In genomic region chr2:65024149-65024829, GRCh38 we compare ENCODE assay signal across 13 cellular contexts. TPM values are rescaled to one million over a fixed set of nuclear protein-coding genes. Genes with fewer than 3 reads are reported as not detected.
DNase-seq lines count a peak whose midpoint lies in the region; TF ChIP-seq lines count a peak whose summit lies in the region.
"Had no signal": no experiment of that assay in that cellular context is flagged by ENCODE, and none has a peak within 500 bp of the region (broad histone marks: within the 10 kb centered on the region; RNA-seq: fewer than 3 reads in every experiment).

No MANE protein-coding gene starts in this region.

- TF ChIP-seq CTCF in A673 (conservative IDR thresholded peaks at IDR 0.05; ENCODE audit: low read depth, low read length) = no peak

- no peaks in the 10 kb centered on the region for H3K9me3 ChIP-seq in A673 (ENCODE audit: low read depth, low read length, poor library complexity, severe bottlenecking)
- no peaks in the 10 kb centered on the region for H3K9me3 ChIP-seq in SK-N-MC (ENCODE audit: low read depth, low read length)
- H3K9me3 ChIP-seq: vagina had no signal

- no peaks in the 10 kb centered on the region for H3K4me1 Mint-ChIP-seq in activated CD4-positive, alpha-beta memory T cell treated with anti-CD3 and anti-CD28 coated beads for 36 hours (ENCODE audit: low read depth)
- H3K4me1 Mint-ChIP-seq: WTC11 had no signal

- CTCF ChIA-PET in A673 (lab: Charles Lee) = interaction anchor here (0.6 kb wide), 1 partner anchor 70 kb away, joined by 5 read pairs; no protein-coding TSS in a partner anchor
- CTCF ChIA-PET in activated CD4-positive, alpha-beta memory T cell treated with anti-CD3 and anti-CD28 coated beads for 36 hours (lab: Charles Lee) = interaction anchor here (0.8 to 1.2 kb wide), 2 partner anchors 106 to 152 kb away, joined by 3 read pairs; no protein-coding TSS in a partner anchor

- POLR2A ChIA-PET in A673 (lab: Charles Lee; ENCODE audit: low non-redundant PET) = no interaction called here
- POLR2A ChIA-PET in activated CD4-positive, alpha-beta memory T cell treated with anti-CD3 and anti-CD28 coated beads for 36 hours (lab: Charles Lee) = no interaction called here

- H3K4me3 ChIP-seq in A673 (ENCODE audit: low read depth, low read length, poor library complexity, severe bottlenecking) (no peak overlapping the region), SK-N-MC (no peak overlapping the region)
- H3K4me3 ChIP-seq: vagina had no signal

- no peaks in the 10 kb centered on the region for H3K9me3 Mint-ChIP-seq in activated CD4-positive, alpha-beta memory T cell treated with anti-CD3 and anti-CD28 coated beads for 36 hours
- H3K9me3 Mint-ChIP-seq: CD4-positive, alpha-beta memory T cell; WTC11 had no signal

- H3K4me1 ChIP-seq in A673 (ENCODE audit: insufficient read depth, low read length, poor library complexity, severe bottlenecking) = peaks cover 6% of the 10 kb centered on the region
- H3K4me1 ChIP-seq: vagina had no signal

- H3K27me3 ChIP-seq in A673 (replicated peaks; ENCODE audit: insufficient read depth, low read depth, low read length, poor library complexity) = no peaks in the 10 kb centered on the region
- H3K27me3 ChIP-seq: vagina had no signal

- no peak overlapping the region for H3K9ac ChIP-seq in SK-N-MC (ENCODE audit: insufficient read length)
- H3K9ac ChIP-seq: parathyroid adenoma had no signal

- H3K36me3 ChIP-seq in A673 (ENCODE audit: insufficient read depth, low read length, poor library complexity, severe bottlenecking) (peaks cover 32% of the 10 kb centered on the region), SK-N-MC (ENCODE audit: insufficient read depth, low read length) (peaks cover 39% of the 10 kb centered on the region; the same call in 1 of the 2 replicates)
- H3K36me3 ChIP-seq: vagina had no signal

- peaks cover 10% of the 10 kb centered on the region for H3K36me3 Mint-ChIP-seq in activated CD4-positive, alpha-beta memory T cell treated with anti-CD3 and anti-CD28 coated beads for 36 hours

- DNase-seq in A673 (ENCODE audit: low spot score) (peak; percentile 50), GOT3 (lab: John Stamatoyannopoulos, UW) (peak; percentile 25), SK-N-MC (ENCODE audit: low read depth, low spot score) (no peak), fibroblast of the conjunctiva (ENCODE audit: low read depth) (peak; percentile 88), hippocampal formation (lab: John Stamatoyannopoulos, UW) (no peak), NCI-H187 treated with DMSO at 0.1 percent for 48 hours (lab: John Stamatoyannopoulos, UW) (no peak), DMS 273 (lab: John Stamatoyannopoulos, UW; ENCODE audit: unreplicated experiment) (no peak)
- no peak for DNase-seq in activated CD4-positive, alpha-beta memory T cell treated with anti-CD3 and anti-CD28 coated beads for 36 hours
- DNase-seq: CD4-positive, alpha-beta memory T cell; left cardiac atrium had no signal

- no TSS peak for BruUV-seq in A673 (replicated peaks; lab: Mats Ljungman, UMichigan)

- intact Hi-C loops in A673 (cut with micrococcal nuclease; ENCODE audit: unreplicated experiment) = no loop called here
- intact Hi-C loops in activated CD4-positive, alpha-beta memory T cell treated with anti-CD3 and anti-CD28 coated beads for 36 hours (cut with micrococcal nuclease) = no loop called here

- H3K4me3 Mint-ChIP-seq in activated CD4-positive, alpha-beta memory T cell treated with anti-CD3 and anti-CD28 coated beads for 36 hours = no peak overlapping the region
- H3K4me3 Mint-ChIP-seq: CD4-positive, alpha-beta memory T cell; WTC11 had no signal

- H3K27ac ChIP-seq in A673 (ENCODE audit: low read depth, low read length, poor library complexity, severe bottlenecking) = peak overlapping the region; percentile 14
- H3K27ac ChIP-seq in SK-N-MC = peak overlapping the region; percentile 12; the same call in 1 of the 2 replicates
- H3K27ac ChIP-seq: parathyroid adenoma, vagina had no signal

- no peak overlapping the region for H3K27ac Mint-ChIP-seq in activated CD4-positive, alpha-beta memory T cell treated with anti-CD3 and anti-CD28 coated beads for 36 hours
- H3K27ac Mint-ChIP-seq: WTC11 had no signal

- no peaks in the 10 kb centered on the region for H3K27me3 Mint-ChIP-seq in activated CD4-positive, alpha-beta memory T cell treated with anti-CD3 and anti-CD28 coated beads for 36 hours
- H3K27me3 Mint-ChIP-seq: CD4-positive, alpha-beta memory T cell had no signal

RNA-seq across cellular contexts. Expression of gene CEP68, which starts 31.9 kb away (rescaled TPM):
- 10.1 and 13.4 TPM in 2 replicates for total RNA-seq in A673 (2021)
- total RNA-seq in activated CD4-positive, alpha-beta memory T cell treated with anti-CD3 and anti-CD28 coated beads for 36 hours = 1 to 10 TPM; 6.6 to 8.0 TPM

RNA-seq across cellular contexts. Expression of gene SLC1A4, which starts 35.1 kb away (rescaled TPM):
- 69.5 and 78.1 TPM in 2 replicates for total RNA-seq in A673 (2021)
- total RNA-seq in activated CD4-positive, alpha-beta memory T cell treated with anti-CD3 and anti-CD28 coated beads for 36 hours = 10 to 100 TPM; 15.9 TPM

Comparison
In these comparisons a context has a peak if more than half of its experiments do, and no peak if none do; other contexts are left out.
1. DNase-seq: peak in A673 (single experiment), GOT3 (single experiment) and fibroblast of the conjunctiva (single experiment); none in SK-N-MC (single experiment), hippocampal formation (0 of 2), activated CD4-positive, alpha-beta memory T cell treated with anti-CD3 and anti-CD28 coated beads for 36 hours (single experiment), NCI-H187 treated with DMSO at 0.1 percent for 48 hours (single experiment) and DMS 273 (single experiment).